8 cellular contexts compared by ENCODE assay signal in the genomic region with DNA sequence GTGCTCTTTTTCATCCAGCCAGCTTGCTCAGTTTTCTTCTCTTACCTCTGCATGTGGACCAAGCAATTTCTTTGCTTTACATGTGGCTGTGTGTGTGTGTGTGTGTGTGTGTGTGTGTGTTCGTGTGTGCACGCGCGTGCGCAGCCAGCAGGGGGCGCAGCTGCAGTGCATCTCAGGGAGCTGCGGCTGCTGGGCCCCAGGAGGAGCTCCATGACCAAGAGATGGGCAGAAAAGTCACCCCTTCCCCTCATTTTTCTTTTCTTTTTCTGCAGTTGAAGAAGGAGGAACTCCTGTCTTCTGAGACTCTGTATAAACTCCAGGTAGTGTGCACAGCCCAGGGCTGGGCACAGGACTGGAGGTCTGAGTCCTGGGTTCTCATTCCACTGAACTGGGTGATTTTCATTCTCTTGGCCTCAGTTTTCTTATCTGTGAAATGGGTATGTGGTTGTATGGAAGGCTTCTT. TPM values are rescaled to one million over a fixed set of nuclear protein-coding genes. Genes with fewer than 3 reads are reported as not detected.
DNase-seq lines count a peak whose midpoint lies in the region; ATAC-seq and TF ChIP-seq lines count a peak whose summit lies in the region.

No MANE protein-coding gene starts in this region.

- H3K9me2 ChIP-seq in PC-3 (replicated peaks; ENCODE audit: low read length) = no peaks in the 10 kb centered on the region

- H3K27ac ChIP-seq in PC-3 (ENCODE audit: low read length) = no peak overlapping the region
- no peak overlapping the region for H3K27ac ChIP-seq in fibroblast of lung (ENCODE audit: insufficient read depth, low read length)
- no peak overlapping the region for H3K27ac ChIP-seq in neuronal stem cell (replicated peaks; ENCODE audit: low read length)
- H3K27ac ChIP-seq in stomach = no peak overlapping the region

- no TSS peak for BruUV-seq in PC-3 (replicated peaks; lab: Mats Ljungman, UMichigan)

- H3F3A ChIP-seq in PC-3 (ENCODE audit: low read length, unreplicated experiment) = no peaks in the 10 kb centered on the region

- H4K20me1 ChIP-seq in PC-3 (ENCODE audit: low read length) (no peaks in the 10 kb centered on the region), fibroblast of lung (ENCODE audit: control insufficient read depth, extremely low read depth, insufficient read depth, low read length) (no peaks in the 10 kb centered on the region)

- H3K9ac ChIP-seq in PC-3 (ENCODE audit: low read length) = no peak overlapping the region
- H3K9ac ChIP-seq in fibroblast of lung (ENCODE audit: insufficient read depth, low read length) = no peak overlapping the region
- H3K9ac ChIP-seq in neuronal stem cell (ENCODE audit: low read depth, low read length, poor library complexity) = no peak overlapping the region

- no peak overlapping the region for H2BK15ac ChIP-seq in neuronal stem cell (ENCODE audit: low read length)

- H3K79me2 ChIP-seq in PC-3 (ENCODE audit: low read length) = no peaks in the 10 kb centered on the region
- no peaks in the 10 kb centered on the region for H3K79me2 ChIP-seq in fibroblast of lung (ENCODE audit: control insufficient read depth, insufficient read depth, low read length)

- no peak overlapping the region for H3K4me3 ChIP-seq in PC-3 (ENCODE audit: low read length)
- H3K4me3 ChIP-seq in fibroblast of lung (replicated peaks in 1 of 4; ENCODE audit: control extremely low read depth in 1 of 4, insufficient read depth in 1 of 4, low read depth in 3 of 4, low read length in 4 of 4) = no peak overlapping the region
- no peak overlapping the region for H3K4me3 ChIP-seq in neuronal stem cell (ENCODE audit: low read length in 2 of 2)
- H3K4me3 ChIP-seq in stomach = no peak overlapping the region

- H4K91ac ChIP-seq in neuronal stem cell (ENCODE audit: low read depth, low read length, poor library complexity) = no peak overlapping the region

- H2BK12ac ChIP-seq in neuronal stem cell (ENCODE audit: low read length) = no peak overlapping the region

- H3K14ac ChIP-seq in neuronal stem cell (ENCODE audit: low read length) = no peak overlapping the region

- WGBS in neuronal stem cell (ENCODE audit: extremely low coverage in 2 of 2, insufficient read length in 2 of 2, insufficient replicate concordance in 1 of 2), 2 donors = no CpG with 5 or more reads among the region's 7 CpGs
- WGBS in stomach, 5 donors = 1 to 5% (median 2%) methylated on average over 7 of the region's 7 CpGs

- no peaks in the 10 kb centered on the region for H3K4me1 Mint-ChIP-seq in activated T-cell treated with anti-CD3 and anti-CD28 coated beads, Interleukin-2, amount 50 U/mL, for 24 hours (ENCODE audit: low read depth)

- no peaks in the 10 kb centered on the region for H3K9me3 Mint-ChIP-seq in activated T-cell treated with anti-CD3 and anti-CD28 coated beads, Interleukin-2, amount 50 U/mL, for 24 hours

- H3K4me2 ChIP-seq in PC-3 (ENCODE audit: low read length) (no peak overlapping the region), fibroblast of lung (ENCODE audit: extremely low read depth, insufficient read depth, low read length) (no peak overlapping the region), neuronal stem cell (ENCODE audit: insufficient read depth, low read length, poor library complexity, severe bottlenecking) (no peak overlapping the region)

- peaks cover 12% of the 10 kb centered on the region; the same call in 1 of the 2 replicates for H3K27me3 ChIP-seq in PC-3 (ENCODE audit: low read length)
- H3K27me3 ChIP-seq in fibroblast of lung (ENCODE audit: control insufficient read depth, insufficient read depth, low read length) = no peaks in the 10 kb centered on the region
- peaks cover 0 to 9% (median 0%) of the 10 kb centered on the region in 3 experiments for H3K27me3 ChIP-seq in neuronal stem cell (ENCODE audit: control insufficient read depth in 3 of 3, insufficient read depth in 3 of 3, low read depth in 1 of 3, low read length in 3 of 3)
- no peaks in the 10 kb centered on the region for H3K27me3 ChIP-seq in stomach

- no peak for TF ChIP-seq EP300 in stomach (IDR thresholded peaks at IDR 0.05)

- TF ChIP-seq CTCF in PC-3 (conservative IDR thresholded peaks at IDR 0.05; ENCODE audit: low read depth, low read length) (peak; percentile 84), fibroblast of lung (conservative IDR thresholded peaks at IDR 0.05 in 1 of 2, IDR thresholded peaks at IDR 0.05 in 1 of 2; ENCODE audit: low read depth in 1 of 2, low read length in 2 of 2) (peak; percentile 69 to 77), stomach (IDR thresholded peaks at IDR 0.05) (peak in 6 of 7 experiments; percentile 82 to 99 (median 86))

- no peak overlapping the region for H4K8ac ChIP-seq in neuronal stem cell (ENCODE audit: low read depth, low read length)

- CTCF ChIA-PET in PC-3 (lab: Charles Lee) = interaction anchor here (0.6 to 0.7 kb wide), 6 partner anchors 10 to 153 kb away, joined by 3 to 12 read pairs (median 4); no protein-coding TSS in a partner anchor

- no peak overlapping the region for H2BK120ac ChIP-seq in neuronal stem cell (ENCODE audit: low read depth, low read length)

- DNase-seq in DMS153 (lab: John Stamatoyannopoulos, UW) (peak; percentile 35), PC-3 (peak; percentile 69), fibroblast of lung (ENCODE audit: low read depth in 2 of 2) (peak; percentile 48 to 69), neuronal stem cell (ENCODE audit: low spot score) (peak; percentile 80), stomach (peak; percentile 87)
- peak; percentile 77 for DNase-seq in activated T-cell treated with anti-CD3 and anti-CD28 coated beads, Interleukin-2, amount 50 U/mL, for 24 hours

- ATAC-seq in HG02763 (IDR thresholded peaks at IDR 0.05; ENCODE audit: unreplicated experiment) (peak; percentile 41), PC-3 (peak; percentile 58), HG02840 (IDR thresholded peaks at IDR 0.05; ENCODE audit: low FRiP score, unreplicated experiment) (no peak)

- no peaks in the 10 kb centered on the region for H3K79me1 ChIP-seq in neuronal stem cell (ENCODE audit: low read depth, low read length)

- POLR2A ChIA-PET in PC-3 (lab: Charles Lee; ENCODE audit: unreplicated experiment) = interaction anchor here (0.5 kb wide), 1 partner anchor 262 kb away, joined by 3 read pairs; no protein-coding TSS in a partner anchor

- no peak overlapping the region for H3K18ac ChIP-seq in neuronal stem cell (ENCODE audit: low read length)

- no peak overlapping the region for H2AK5ac ChIP-seq in neuronal stem cell (ENCODE audit: low read depth, low read length)

- TF ChIP-seq POLR2A in stomach (IDR thresholded peaks at IDR 0.05) = no peak

- H2BK5ac ChIP-seq in neuronal stem cell (ENCODE audit: low read length) = no peak overlapping the region

- H2AFZ ChIP-seq in PC-3 (ENCODE audit: low read length) = no peak overlapping the region
- H2AFZ ChIP-seq in fibroblast of lung (ENCODE audit: low read length) = no peak overlapping the region
- H2AFZ ChIP-seq in neuronal stem cell (ENCODE audit: low read length) = no peak overlapping the region

- no peaks in the 10 kb centered on the region for H3K27me3 Mint-ChIP-seq in activated T-cell treated with anti-CD3 and anti-CD28 coated beads, Interleukin-2, amount 50 U/mL, for 24 hours

- H3K9me3 ChIP-seq in PC-3 (ENCODE audit: low read length) = no peaks in the 10 kb centered on the region
- no peaks in the 10 kb centered on the region for H3K9me3 ChIP-seq in fibroblast of lung (ENCODE audit: control insufficient read depth, insufficient read depth, low read depth, low read length)
- H3K9me3 ChIP-seq in neuronal stem cell (replicated peaks in 1 of 2; ENCODE audit: control insufficient read depth in 2 of 2, insufficient read depth in 1 of 2, low read depth in 1 of 2, low read length in 2 of 2) = no peaks in the 10 kb centered on the region
- H3K9me3 ChIP-seq in stomach = no peaks in the 10 kb centered on the region

- intact Hi-C loops in PC-3 (cut with micrococcal nuclease) (loop anchor here (10.0 kb wide), 1 partner anchor 65 kb away; no protein-coding TSS in a partner anchor), stomach (cut with DNase I; ENCODE audit: low total_unique reads) (loop anchor here (5.0 kb wide), 1 partner anchor 63 kb away; no protein-coding TSS in a partner anchor)

- no peaks in the 10 kb centered on the region for H3K36me3 ChIP-seq in PC-3 (ENCODE audit: low read depth, low read length)
- H3K36me3 ChIP-seq in fibroblast of lung (ENCODE audit: control insufficient read depth, insufficient read depth, low read length) = no peaks in the 10 kb centered on the region
- no peaks in the 10 kb centered on the region for H3K36me3 ChIP-seq in neuronal stem cell (replicated peaks in 1 of 2; ENCODE audit: control insufficient read depth in 2 of 2, insufficient read depth in 2 of 2, low read length in 2 of 2)
- peaks cover 0 to 45% (median 18%) of the 10 kb centered on the region in 4 donors for H3K36me3 ChIP-seq in stomach

- no peak overlapping the region for H3K4me3 Mint-ChIP-seq in activated T-cell treated with anti-CD3 and anti-CD28 coated beads, Interleukin-2, amount 50 U/mL, for 24 hours

- no peak overlapping the region for H3K23ac ChIP-seq in neuronal stem cell (ENCODE audit: low read depth, low read length, poor library complexity)

- H3K4ac ChIP-seq in neuronal stem cell (ENCODE audit: low read length) = no peak overlapping the region

- no peaks in the 10 kb centered on the region for H3K36me3 Mint-ChIP-seq in activated T-cell treated with anti-CD3 and anti-CD28 coated beads, Interleukin-2, amount 50 U/mL, for 24 hours (ENCODE audit: low read depth)

- H3K4me1 ChIP-seq in PC-3 (ENCODE audit: insufficient read depth, low read length) (no peaks in the 10 kb centered on the region), fibroblast of lung (ENCODE audit: control insufficient read depth, extremely low read depth, insufficient read depth, low read length) (no peaks in the 10 kb centered on the region), neuronal stem cell (ENCODE audit: control insufficient read depth in 2 of 2, insufficient read depth in 1 of 2, low read depth in 1 of 2, low read length in 2 of 2) (no peaks in the 10 kb centered on the region), stomach (no peaks in the 10 kb centered on the region)

- H3K27ac Mint-ChIP-seq in activated T-cell treated with anti-CD3 and anti-CD28 coated beads, Interleukin-2, amount 50 U/mL, for 24 hours = no peak overlapping the region

RNA-seq across cellular contexts. Expression of gene BLNK, which starts 41.8 kb away (rescaled TPM):
- total RNA-seq in PC-3 (2014; rRNA removed) = not detected in 2 replicates
- total RNA-seq in fibroblast of lung = 0.33 and 0.51 TPM in 2 replicates
- polyA plus RNA-seq in fibroblast of lung = not detected in 2 replicates
- polyA plus RNA-seq in fibroblast of lung (2012) = not detected in 2 replicates
- not detected in 2 replicates for polyA minus RNA-seq in fibroblast of lung (ENCODE audit: low replicate concordance)
- not detected for polyA plus RNA-seq in neuronal stem cell (2013, experiment 1 of 2)
- not detected for polyA plus RNA-seq in neuronal stem cell (2013, experiment 2 of 2)
- total RNA-seq in stomach = 10 to 100 TPM in 4 of 5 donors, 1 to 10 TPM in 1; 1.3 to 38.5 (median 25.2) TPM
- 10 to 100 TPM in 2 of 3 donors, 1 to 10 TPM in 1; 9.6 to 22.0 (median 20.2) TPM for polyA plus RNA-seq in stomach

Comparison
In these comparisons a context has a peak if more than half of its experiments do, and no peak if none do; other contexts are left out.
1. DNase-seq: peak in every context shown above with its lines; median percentile 87 in stomach; 80 in neuronal stem cell; 77 in activated T-cell treated with anti-CD3 and anti-CD28 coated beads, Interleukin-2, amount 50 U/mL, for 24 hours; 69 in PC-3; 58 in fibroblast of lung; 35 in DMS153.